ENCODE assay signal across 27 cellular contexts in the genomic region with DNA sequence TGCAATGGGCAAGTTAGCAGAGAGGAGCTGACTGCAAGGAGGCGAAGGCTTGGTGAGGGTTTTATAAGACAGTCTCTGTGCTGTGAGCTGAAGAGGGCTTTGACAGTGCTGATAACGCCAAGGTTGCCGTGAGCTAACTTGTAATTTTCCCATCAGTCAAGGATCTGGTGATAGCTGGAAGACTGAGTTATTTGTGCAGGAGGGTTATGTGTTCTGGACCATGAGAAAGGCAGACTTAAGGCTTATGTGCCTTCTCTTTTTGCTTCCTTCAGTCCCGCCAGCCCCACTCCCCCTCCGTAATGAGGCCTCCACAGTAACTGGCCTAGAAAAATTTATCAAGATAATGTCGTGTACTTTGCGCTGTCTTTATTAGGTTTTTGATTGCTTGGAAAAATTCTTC.
A peak's percentile ranks its signal among the peaks of the same experiment; 100 is the strongest.
DNase-seq lines count a peak whose midpoint lies in the region; ATAC-seq, FAIRE-seq and TF ChIP-seq lines count a peak whose summit lies in the region.
"Had no signal": no experiment of that assay in that cellular context is flagged by ENCODE, and none has a peak within 500 bp of the region (broad histone marks: within the 10 kb centered on the region; RNA-seq: fewer than 3 reads in every experiment).

No MANE protein-coding gene starts in this region.

- H3K4me3 ChIP-seq in OCI-LY7 (ENCODE audit: low read depth, low read length, poor library complexity, severe bottlenecking) (peak overlapping the region; percentile 21), small intestine (ENCODE audit: low read depth in 1 of 2, low read length in 2 of 2) (no peak overlapping the region)
- H3K4me3 ChIP-seq: GM23338, SJCRH30, transverse colon had no signal

- WGBS in small intestine, 3 donors = 22 to 72% (median 51%) methylated on average over 7 of the region's 7 CpGs

- H4K20me1 ChIP-seq in OCI-LY7 (ENCODE audit: insufficient read depth, low read length) = no peaks in the 10 kb centered on the region

- H3K79me2 ChIP-seq in OCI-LY7 (ENCODE audit: insufficient read depth, low read depth, low read length) = no peaks in the 10 kb centered on the region

- H3K27me3 ChIP-seq in small intestine (ENCODE audit: control insufficient read depth in 2 of 2, insufficient read depth in 2 of 2, low read length in 2 of 2) = no peaks in the 10 kb centered on the region
- H3K27me3 ChIP-seq: SJCRH30, transverse colon had no signal

- no peaks in the 10 kb centered on the region for H3K9me2 ChIP-seq in OCI-LY7 (ENCODE audit: insufficient read depth, low read length)

- FAIRE-seq in GM19239 (lab: Jason Lieb, UNC) (peak; percentile 4), small intestine (lab: Jason Lieb, UNC) (no peak)
- FAIRE-seq: astrocyte, HTR-8/SVneo, RCC 7860 had no signal

- TF ChIP-seq CTCF in OCI-LY7 (conservative IDR thresholded peaks at IDR 0.05; ENCODE audit: low read length) = no peak

- intact Hi-C loops in OCI-LY7 (cut with micrococcal nuclease; ENCODE audit: unreplicated experiment) = loop anchor here (5.0 kb wide), 1 partner anchor 82 kb away; no protein-coding TSS in a partner anchor

- H3K4me1 ChIP-seq in OCI-LY7 (ENCODE audit: insufficient read depth, low read length, poor library complexity, severe bottlenecking) = peaks cover 70% of the 10 kb centered on the region
- peaks cover 0 to 2% of the 10 kb centered on the region in 2 donors for H3K4me1 ChIP-seq in small intestine (ENCODE audit: control insufficient read depth in 2 of 2, insufficient read depth in 1 of 2, low read depth in 1 of 2, low read length in 1 of 2)

- peak overlapping the region; percentile 59 for H3K27ac ChIP-seq in OCI-LY7 (ENCODE audit: low read depth, low read length, poor library complexity, severe bottlenecking)
- H3K27ac ChIP-seq in small intestine (ENCODE audit: low read depth in 1 of 2, low read length in 1 of 2) = no peak overlapping the region
- H3K27ac ChIP-seq: KMS-11, SJCRH30, transverse colon had no signal

- DNase-seq in GM19239 (ENCODE audit: insufficient read length, low spot score) = no peak
- DNase-seq in OCI-LY7 (ENCODE audit: low spot score) = peak; percentile 24
- DNase-seq in islet precursor cell = peak; percentile 73
- peak; percentile 72 for DNase-seq in small intestine
- DNase-seq in AG20443 (ENCODE audit: low spot score) = no peak
- no peak for DNase-seq in cerebellar cortex (ENCODE audit: low spot score)
- DNase-seq: activated CD4-positive, alpha-beta T cell treated with anti-CD3 and anti-CD28 coated beads, Interleukin-2, amount 10 ng/mL, durations not matched to agents 24 days and 14 days; activated CD8-positive, alpha-beta memory T cell treated with anti-CD3 and anti-CD28 coated beads, Interleukin-2, amount 10 ng/mL, durations not matched to agents 7 days and 5 days; activated naive CD4-positive, alpha-beta T cell treated with anti-CD3 and anti-CD28 coated beads, Interleukin-2, amount 10 ng/mL, durations not matched to agents 7 days and 5 days; activated T-cell treated with anti-CD3 and anti-CD28 coated beads, Interleukin-2, amount 50 U/mL, for 72 hours; CD4-positive, alpha-beta memory T cell; glutamatergic neuron; naive thymus-derived CD4-positive, alpha-beta T cell; NCI-H146; NCI-H2171 treated with DMSO at 0.1 percent for 48 hours; NCI-H526 treated with DMSO at 0.1 percent for 48 hours; right cardiac atrium; SJCRH30; stimulated activated CD4-positive, alpha-beta T cell treated with anti-CD3 and anti-CD28 coated beads, Interleukin-15, amount 100 ng/mL, for 24 hours; T-helper 1 cell had no signal

- ATAC-seq in HG03095 (IDR thresholded peaks at IDR 0.05; ENCODE audit: unreplicated experiment) = no peak
- ATAC-seq: activated CD8-positive, alpha-beta memory T cell treated with anti-CD3 and anti-CD28 coated beads, Interleukin-2, amount 10 ng/mL, durations not matched to agents 7 days and 5 days; activated T-cell treated with anti-CD3 and anti-CD28 coated beads, Interleukin-2, amount 50 U/mL, for 72 hours; GM23338; naive thymus-derived CD4-positive, alpha-beta T cell; right cardiac atrium had no signal

- H2AFZ ChIP-seq in OCI-LY7 (ENCODE audit: low read length) = peak overlapping the region; percentile 2; the same call in 1 of the 2 replicates
- H2AFZ ChIP-seq: GM23338 had no signal

- POLR2A ChIA-PET in OCI-LY7 (lab: Charles Lee) = interaction anchor here (1.0 to 1.2 kb wide), 2 partner anchors 9 to 36 kb away, joined by 4 to 7 read pairs; no protein-coding TSS in a partner anchor

- peak overlapping the region; percentile 63 for H3K4me2 ChIP-seq in OCI-LY7 (ENCODE audit: low read length)
- H3K4me2 ChIP-seq: GM23338, KMS-11 had no signal

- CTCF ChIA-PET in OCI-LY7 (lab: Charles Lee; ENCODE audit: unreplicated experiment) = no interaction called here

- H3K9me3 ChIP-seq in OCI-LY7 (ENCODE audit: low read length) (no peaks in the 10 kb centered on the region), small intestine (ENCODE audit: control insufficient read depth, low read depth) (no peaks in the 10 kb centered on the region)
- H3K9me3 ChIP-seq: SJCRH30, transverse colon had no signal

- BruUV-seq in OCI-LY7 (replicated peaks; lab: Mats Ljungman, UMichigan) = no TSS peak

- peaks cover 6% of the 10 kb centered on the region; the same call in 1 of the 2 replicates for H3K36me3 ChIP-seq in OCI-LY7 (ENCODE audit: insufficient read depth, low read length)
- no peaks in the 10 kb centered on the region for H3K36me3 ChIP-seq in small intestine (ENCODE audit: control insufficient read depth in 2 of 2, insufficient read depth in 2 of 2, low read length in 2 of 2)
- H3K36me3 ChIP-seq: SJCRH30, transverse colon had no signal

Comparison
In these comparisons a context has a peak if more than half of its experiments do, and no peak if none do; other contexts are left out.
1. DNase-seq: peak in OCI-LY7 (single experiment), islet precursor cell (single experiment) and small intestine (single experiment); none in GM19239 (single experiment), AG20443 (single experiment) and cerebellar cortex (single experiment).